Comparison of ENCODE assay signal across 16 cellular contexts in genomic region chr12:31989571-31989970, GRCh38. TPM values are rescaled to one million over a fixed set of nuclear protein-coding genes. Genes with fewer than 3 reads are reported as not detected.
DNase-seq lines count a peak whose midpoint lies in the region; ATAC-seq and TF ChIP-seq lines count a peak whose summit lies in the region.
"Had no signal": no experiment of that assay in that cellular context is flagged by ENCODE, and none has a peak within 500 bp of the region (broad histone marks: within the 10 kb centered on the region; RNA-seq: fewer than 3 reads in every experiment).

No MANE protein-coding gene starts in this region.

- WGBS in hepatocyte (ENCODE audit: low lambda C conversion rate, missing lambda C conversion rate), result 97% methylated on average over 10 of the region's 10 CpGs

- peaks cover 9% of the 10 kb centered on the region for H3K79me2 ChIP-seq in hepatocyte

- peaks cover 67% of the 10 kb centered on the region for H3K4me1 Mint-ChIP-seq in activated CD8-positive, alpha-beta memory T cell treated with anti-CD3 and anti-CD28 coated beads, Interleukin-2, amount 10 ng/mL, durations not matched to agents 7 days and 5 days
- peaks cover 65% of the 10 kb centered on the region for H3K4me1 Mint-ChIP-seq in activated CD8-positive, alpha-beta T cell treated with anti-CD3 and anti-CD28 coated beads for 36 hours (ENCODE audit: low read depth)
- no peaks in the 10 kb centered on the region for H3K4me1 Mint-ChIP-seq in progenitor cell of endocrine pancreas (ENCODE audit: low read depth)

- H4K20me1 ChIP-seq in hepatocyte (ENCODE audit: insufficient read depth, poor library complexity, severe bottlenecking), result no peaks in the 10 kb centered on the region

- no peak overlapping the region for H3K4me3 Mint-ChIP-seq in activated CD8-positive, alpha-beta memory T cell treated with anti-CD3 and anti-CD28 coated beads, Interleukin-2, amount 10 ng/mL, durations not matched to agents 7 days and 5 days
- H3K4me3 Mint-ChIP-seq in activated CD8-positive, alpha-beta T cell treated with anti-CD3 and anti-CD28 coated beads for 36 hours, result no peak overlapping the region
- H3K4me3 Mint-ChIP-seq in progenitor cell of endocrine pancreas (ENCODE audit: low read depth), result no peak overlapping the region
- H3K4me3 Mint-ChIP-seq: brain had no signal

- H2AFZ ChIP-seq in hepatocyte, result no peak overlapping the region

- no peak overlapping the region for H3K4me2 ChIP-seq in hepatocyte

- peaks cover 88% of the 10 kb centered on the region for H3K36me3 Mint-ChIP-seq in activated CD8-positive, alpha-beta memory T cell treated with anti-CD3 and anti-CD28 coated beads, Interleukin-2, amount 10 ng/mL, durations not matched to agents 7 days and 5 days
- H3K36me3 Mint-ChIP-seq in activated CD8-positive, alpha-beta T cell treated with anti-CD3 and anti-CD28 coated beads for 36 hours (ENCODE audit: low read depth), result peaks cover 87% of the 10 kb centered on the region
- peaks cover 85% of the 10 kb centered on the region for H3K36me3 Mint-ChIP-seq in progenitor cell of endocrine pancreas (ENCODE audit: insufficient read depth)

- intact Hi-C loops in activated CD8-positive, alpha-beta T cell treated with anti-CD3 and anti-CD28 coated beads for 36 hours (cut with micrococcal nuclease), result no loop called here

- H3K36me3 ChIP-seq in hepatocyte (replicated peaks; ENCODE audit: insufficient read depth, low read depth), result no peaks in the 10 kb centered on the region

- H3K4me3 ChIP-seq in hepatocyte, result no peak overlapping the region
- H3K4me3 ChIP-seq: stomach, vagina had no signal

- no peak for DNase-seq in activated CD8-positive, alpha-beta memory T cell treated with anti-CD3 and anti-CD28 coated beads, Interleukin-2, amount 10 ng/mL, durations not matched to agents 7 days and 5 days
- no peak for DNase-seq in activated CD8-positive, alpha-beta memory T cell treated with anti-CD3 and anti-CD28 coated beads for 24 hours
- no peak for DNase-seq in activated CD8-positive, alpha-beta T cell treated with anti-CD3 and anti-CD28 coated beads for 36 hours
- DNase-seq in hepatocyte (ENCODE audit: low spot score), result no peak
- no peak for DNase-seq in progenitor cell of endocrine pancreas (ENCODE audit: low spot score, unreplicated experiment)
- DNase-seq in NCI-H2107 (lab: John Stamatoyannopoulos, UW), result no peak
- no peak for DNase-seq in SKM-1 treated with dmso at 0.1 percent for 144 hours (lab: John Stamatoyannopoulos, UW; ENCODE audit: unreplicated experiment)
- DNase-seq in ACHN, result no peak
- DNase-seq: activated effector memory CD4-positive, alpha-beta T cell treated with anti-CD3 and anti-CD28 coated beads, Interleukin-2, amount 50 U/mL, for 16 hours; NCI-H2029; NCI-H510A treated with DMSO at 0.1 percent for 48 hours; SHP77; stomach; T-helper 9 cell had no signal

- peak overlapping the region; percentile 93 for H3K27ac Mint-ChIP-seq in activated CD8-positive, alpha-beta memory T cell treated with anti-CD3 and anti-CD28 coated beads, Interleukin-2, amount 10 ng/mL, durations not matched to agents 7 days and 5 days
- peak overlapping the region; percentile 86 for H3K27ac Mint-ChIP-seq in activated CD8-positive, alpha-beta T cell treated with anti-CD3 and anti-CD28 coated beads for 36 hours
- H3K27ac Mint-ChIP-seq in progenitor cell of endocrine pancreas, result peak overlapping the region; percentile 50

- peaks cover 8% of the 10 kb centered on the region for H3K9me3 ChIP-seq in hepatocyte (ENCODE audit: low read depth)
- H3K9me3 ChIP-seq: vagina had no signal

- POLR2A ChIA-PET in activated CD8-positive, alpha-beta T cell treated with anti-CD3 and anti-CD28 coated beads for 36 hours (lab: Charles Lee), result interaction anchor here (0.9 to 2.9 kb wide), 2 partner anchors 9 to 23 kb away, joined by 5 to 16 read pairs; no protein-coding TSS in a partner anchor

- no peak for TF ChIP-seq CTCF in activated CD8-positive, alpha-beta T cell treated with anti-CD3 and anti-CD28 coated beads for 36 hours (IDR thresholded peaks at IDR 0.05)
- TF ChIP-seq CTCF in hepatocyte (IDR thresholded peaks at IDR 0.05; ENCODE audit: poor library complexity) (no peak), progenitor cell of endocrine pancreas (IDR thresholded peaks at IDR 0.05; ENCODE audit: unreplicated experiment) (no peak)

- in situ Hi-C loops in ACHN (cut with HindIII; ENCODE audit: low pct_ligation_motif_present, low pct_unique_long_range_greater_than_20kb, low sequenced_read_pairs), result no loop called here

- no peaks in the 10 kb centered on the region for H3K27me3 ChIP-seq in hepatocyte
- H3K27me3 ChIP-seq: stomach, vagina had no signal

- CTCF ChIA-PET in activated CD8-positive, alpha-beta memory T cell treated with anti-CD3 and anti-CD28 coated beads, Interleukin-2, amount 10 ng/mL, durations not matched to agents 7 days and 5 days (lab: Charles Lee), result no interaction called here
- CTCF ChIA-PET in activated CD8-positive, alpha-beta T cell treated with anti-CD3 and anti-CD28 coated beads for 36 hours (lab: Charles Lee), result interaction anchor here (1.2 to 2.8 kb wide), 4 partner anchors 20 to 336 kb away, joined by 3 to 7 read pairs (median 4); no protein-coding TSS in a partner anchor

- H3K9me2 ChIP-seq in hepatocyte (replicated peaks; ENCODE audit: insufficient read depth), result no peaks in the 10 kb centered on the region

- ATAC-seq in activated CD8-positive, alpha-beta memory T cell treated with anti-CD3 and anti-CD28 coated beads, Interleukin-2, amount 10 ng/mL, durations not matched to agents 7 days and 5 days, result no peak
- ATAC-seq in activated CD8-positive, alpha-beta T cell treated with anti-CD3 and anti-CD28 coated beads for 36 hours, result no peak

- H3K27me3 Mint-ChIP-seq in activated CD8-positive, alpha-beta memory T cell treated with anti-CD3 and anti-CD28 coated beads, Interleukin-2, amount 10 ng/mL, durations not matched to agents 7 days and 5 days, result no peaks in the 10 kb centered on the region
- no peaks in the 10 kb centered on the region for H3K27me3 Mint-ChIP-seq in activated CD8-positive, alpha-beta T cell treated with anti-CD3 and anti-CD28 coated beads for 36 hours
- H3K27me3 Mint-ChIP-seq in progenitor cell of endocrine pancreas, result no peaks in the 10 kb centered on the region
- H3K27me3 Mint-ChIP-seq: brain had no signal

- H3K27ac ChIP-seq in hepatocyte, result peak overlapping the region; percentile 36
- H3K27ac ChIP-seq: stomach, vagina had no signal

- H3K9me3 Mint-ChIP-seq in activated CD8-positive, alpha-beta memory T cell treated with anti-CD3 and anti-CD28 coated beads, Interleukin-2, amount 10 ng/mL, durations not matched to agents 7 days and 5 days (ENCODE audit: low read depth), result peaks cover 27% of the 10 kb centered on the region
- peaks cover 44% of the 10 kb centered on the region for H3K9me3 Mint-ChIP-seq in activated CD8-positive, alpha-beta T cell treated with anti-CD3 and anti-CD28 coated beads for 36 hours
- peaks cover 32% of the 10 kb centered on the region for H3K9me3 Mint-ChIP-seq in progenitor cell of endocrine pancreas (ENCODE audit: low read depth)

- H3K4me1 ChIP-seq in hepatocyte (ENCODE audit: insufficient read depth), result no peaks in the 10 kb centered on the region
- H3K4me1 ChIP-seq: stomach, vagina had no signal

RNA-seq across cellular contexts. Expression of gene RESF1, which starts 30.4 kb away (rescaled TPM):
- total RNA-seq in activated CD8-positive, alpha-beta memory T cell treated with anti-CD3 and anti-CD28 coated beads, Interleukin-2, amount 10 ng/mL, durations not matched to agents 7 days and 5 days, result 100 to 1,000 TPM; 110 to 137 TPM
- total RNA-seq in activated CD8-positive, alpha-beta T cell treated with anti-CD3 and anti-CD28 coated beads for 36 hours, result 10 to 100 TPM; 70.8 to 83.3 TPM
- total RNA-seq in hepatocyte (63.8 and 91.5 TPM in 2 replicates), progenitor cell of endocrine pancreas (270 and 287 TPM in 2 replicates)
- 23.9 and 28.8 TPM in 2 replicates for polyA plus RNA-seq in hepatocyte
